33 cellular contexts compared by ENCODE assay signal in genomic region chr14:101273091-101273490, GRCh38.
DNase-seq lines count a peak whose midpoint lies in the region; ATAC-seq, FAIRE-seq and TF ChIP-seq lines count a peak whose summit lies in the region.
"Had no signal": no experiment of that assay in that cellular context is flagged by ENCODE, and none has a peak within 500 bp of the region (broad histone marks: within the 10 kb centered on the region; RNA-seq: fewer than 3 reads in every experiment).

No MANE protein-coding gene starts in this region.

- no peak overlapping the region for H3K56ac ChIP-seq in IMR-90 (ENCODE audit: extremely low read depth, insufficient read depth, low read length)

- no peak overlapping the region for H3K4ac ChIP-seq in IMR-90 (ENCODE audit: low read depth, low read length)

- no peak for TF ChIP-seq EP300 in HepG2 (IDR thresholded peaks at IDR 0.05; ENCODE audit: low read depth in 2 of 2, low read length in 2 of 2)
- TF ChIP-seq EP300 in HepG2 (CRISPR knock-in tag; IDR thresholded peaks at IDR 0.05; ENCODE audit: borderline replicate concordance): no peak
- TF ChIP-seq EP300 in A549 (IDR thresholded peaks at IDR 0.05): no peak
- no peak for TF ChIP-seq EP300 in K562 (IDR thresholded peaks at IDR 0.05; ENCODE audit: low read length)
- no peak for TF ChIP-seq EP300 in upper lobe of left lung (IDR thresholded peaks at IDR 0.05)

- H2AFZ ChIP-seq in HepG2 (ENCODE audit: low read length) (no peak overlapping the region), IMR-90 (replicated peaks; ENCODE audit: low read length, poor library complexity) (no peak overlapping the region), K562 (ENCODE audit: low read depth, low read length) (no peak overlapping the region)

- H2AK5ac ChIP-seq in IMR-90 (ENCODE audit: low read depth, low read length): no peak overlapping the region

- no peak for TF ChIP-seq RAD21 in HepG2 (CRISPR knock-in tag; IDR thresholded peaks at IDR 0.05)
- no peak for TF ChIP-seq RAD21 in A549 (conservative IDR thresholded peaks at IDR 0.05 in 1 of 2, IDR thresholded peaks at IDR 0.05 in 1 of 2)
- no peak for TF ChIP-seq RAD21 in IMR-90 (IDR thresholded peaks at IDR 0.05; ENCODE audit: low read length)
- TF ChIP-seq RAD21 in K562 (CRISPR knock-in tag; conservative IDR thresholded peaks at IDR 0.05 in 1 of 2, IDR thresholded peaks at IDR 0.05 in 1 of 2): no peak

- TF ChIP-seq CTCF in HepG2 (CRISPR knock-in tag; IDR thresholded peaks at IDR 0.05) (no peak), right lobe of liver (IDR thresholded peaks at IDR 0.05) (no peak), A549 (IDR thresholded peaks at IDR 0.05) (no peak), IMR-90 (conservative IDR thresholded peaks at IDR 0.05; ENCODE audit: low read depth, low read length) (no peak), K562 (IDR thresholded peaks at IDR 0.05 in 2 of 3, conservative IDR thresholded peaks at IDR 0.05 in 1 of 3; ENCODE audit: insufficient read depth in 2 of 3, low read depth in 1 of 3, low read length in 3 of 3) (no peak), upper lobe of left lung (IDR thresholded peaks at IDR 0.05) (no peak)

- no peak for FAIRE-seq in HepG2 (lab: Jason Lieb, UNC)
- no peak for FAIRE-seq in A549 (lab: Jason Lieb, UNC)
- FAIRE-seq in K562 (lab: Jason Lieb, UNC): no peak
- FAIRE-seq: D721Med had no signal

- BruUV-seq in HepG2 (replicated peaks; lab: Mats Ljungman, UMichigan): no TSS peak
- no TSS peak for BruUV-seq in IMR-90 (replicated peaks; lab: Mats Ljungman, UMichigan)
- no TSS peak for BruUV-seq in K562 (replicated peaks; lab: Mats Ljungman, UMichigan)

- TF ChIP-seq POLR2A in HepG2 (IDR thresholded peaks at IDR 0.05; ENCODE audit: insufficient read depth in 1 of 2, low read depth in 2 of 2, low read length in 2 of 2): no peak
- no peak for TF ChIP-seq POLR2A in right lobe of liver (IDR thresholded peaks at IDR 0.05)
- TF ChIP-seq POLR2A in A549 (IDR thresholded peaks at IDR 0.05; ENCODE audit: low read length): no peak
- no peak for TF ChIP-seq POLR2A in IMR-90 (IDR thresholded peaks at IDR 0.05; ENCODE audit: low read depth, low read length)
- no peak for TF ChIP-seq POLR2A in K562 (conservative IDR thresholded peaks at IDR 0.05)
- TF ChIP-seq POLR2A in upper lobe of left lung (IDR thresholded peaks at IDR 0.05): no peak

- no peak overlapping the region for H3K14ac ChIP-seq in IMR-90 (replicated peaks; ENCODE audit: low read depth, low read length)

- in situ Hi-C loops in HepG2 (cut with HindIII; ENCODE audit: extremely low pct_ligation_motif_present, low pct_unique_long_range_greater_than_20kb): no loop called here
- in situ Hi-C loops in IMR-90 (cut with MboI; ENCODE audit: low sequenced_read_pairs): no loop called here
- in situ Hi-C loops in K562 (cut with MboI): no loop called here

- dilution Hi-C loops in IMR-90 (cut with HindIII; ENCODE audit: low sequenced_read_pairs, unreplicated experiment): no loop called here

- H3K4me3 ChIP-seq in HepG2 (replicated peaks in 1 of 3; ENCODE audit: insufficient read depth in 1 of 3, low read depth in 2 of 3, low read length in 3 of 3): no peak overlapping the region
- H3K4me3 ChIP-seq in right lobe of liver: no peak overlapping the region
- H3K4me3 ChIP-seq in A549: no peak overlapping the region
- H3K4me3 ChIP-seq in IMR-90 (ENCODE audit: insufficient read depth, low read depth, low read length): no peak overlapping the region
- no peak overlapping the region for H3K4me3 ChIP-seq in K562
- H3K4me3 ChIP-seq in upper lobe of left lung: no peak overlapping the region
- H3K4me3 ChIP-seq: BLaER1; BLaER1 treated with 17β-estradiol and CSF1 and Interleukin-3, amounts not matched to agents 10 nM and 100 nM had no signal

- no peak overlapping the region for H3K18ac ChIP-seq in IMR-90 (ENCODE audit: low read depth, low read length)

- H2BK5ac ChIP-seq in IMR-90 (ENCODE audit: low read depth, low read length, poor library complexity, severe bottlenecking): no peak overlapping the region

- no peaks in the 10 kb centered on the region for H4K20me1 ChIP-seq in HepG2 (ENCODE audit: insufficient read depth, low read length)
- no peaks in the 10 kb centered on the region for H4K20me1 ChIP-seq in IMR-90 (ENCODE audit: insufficient read depth, low read length)
- no peaks in the 10 kb centered on the region for H4K20me1 ChIP-seq in K562 (replicated peaks; ENCODE audit: control insufficient read depth, insufficient read depth, low read length)
- H4K20me1 ChIP-seq: BLaER1; BLaER1 treated with 17β-estradiol and CSF1 and Interleukin-3, amounts not matched to agents 10 nM and 100 nM had no signal

- H3K36me3 ChIP-seq in HepG2 (replicated peaks in 1 of 2; ENCODE audit: control insufficient read depth in 1 of 2, insufficient read depth in 2 of 2, low read length in 2 of 2): no peaks in the 10 kb centered on the region
- no peaks in the 10 kb centered on the region for H3K36me3 ChIP-seq in right lobe of liver
- no peaks in the 10 kb centered on the region for H3K36me3 ChIP-seq in IMR-90 (ENCODE audit: control insufficient read depth, insufficient read depth, low read length)
- no peaks in the 10 kb centered on the region for H3K36me3 ChIP-seq in K562 (ENCODE audit: control insufficient read depth, insufficient read depth, low read length)
- H3K36me3 ChIP-seq in upper lobe of left lung: no peaks in the 10 kb centered on the region
- H3K36me3 ChIP-seq: BE2C; BLaER1; BLaER1 treated with 17β-estradiol and CSF1 and Interleukin-3, amounts not matched to agents 10 nM and 100 nM had no signal

- H3K27ac ChIP-seq in HepG2 (ENCODE audit: extremely low read length, insufficient read depth, low read length) (no peak overlapping the region), right lobe of liver (no peak overlapping the region), A549 (no peak overlapping the region), IMR-90 (ENCODE audit: insufficient read depth, low read length) (no peak overlapping the region), K562 (ENCODE audit: extremely low read depth, low read depth, low read length) (no peak overlapping the region), upper lobe of left lung (no peak overlapping the region)
- H3K27ac ChIP-seq: 22Rv1; BLaER1; BLaER1 treated with 17β-estradiol and CSF1 and Interleukin-3, amounts not matched to agents 10 nM and 100 nM; C4-2B had no signal

- intact Hi-C loops in HepG2 (cut with micrococcal nuclease; ENCODE audit: unreplicated experiment): no loop called here
- intact Hi-C loops in right lobe of liver (cut with DNase I): no loop called here
- intact Hi-C loops in IMR-90 (cut with micrococcal nuclease): no loop called here
- intact Hi-C loops in K562 (cut with micrococcal nuclease): no loop called here

- H3K9me3 ChIP-seq in HepG2 (ENCODE audit: low read length) (no peaks in the 10 kb centered on the region), right lobe of liver (no peaks in the 10 kb centered on the region), A549 (no peaks in the 10 kb centered on the region), IMR-90 (ENCODE audit: control insufficient read depth, insufficient read depth, low read length) (no peaks in the 10 kb centered on the region), K562 (replicated peaks; ENCODE audit: control insufficient read depth, insufficient read depth, low read depth, low read length) (no peaks in the 10 kb centered on the region), upper lobe of left lung (no peaks in the 10 kb centered on the region)
- H3K9me3 ChIP-seq: BE2C, BLaER1, Caco-2 had no signal

- H3K23ac ChIP-seq in IMR-90 (ENCODE audit: low read depth, low read length): no peak overlapping the region

- H3K4me1 ChIP-seq in HepG2 (ENCODE audit: insufficient read depth, low read length) (peaks cover 24% of the 10 kb centered on the region), right lobe of liver (no peaks in the 10 kb centered on the region), A549 (no peaks in the 10 kb centered on the region), IMR-90 (ENCODE audit: control insufficient read depth, insufficient read depth, low read length) (no peaks in the 10 kb centered on the region), K562 (replicated peaks in 1 of 2; ENCODE audit: control insufficient read depth in 2 of 2, insufficient read depth in 2 of 2, low read length in 2 of 2) (no peaks in the 10 kb centered on the region), upper lobe of left lung (no peaks in the 10 kb centered on the region)
- H3K4me1 ChIP-seq: BE2C; BLaER1; BLaER1 treated with 17β-estradiol and CSF1 and Interleukin-3, amounts not matched to agents 10 nM and 100 nM; Caco-2 had no signal

- ATAC-seq in HepG2: no peak
- no peak for ATAC-seq in right lobe of liver
- ATAC-seq in A549: no peak
- ATAC-seq in IMR-90 (ENCODE audit: low read depth): no peak
- ATAC-seq in K562: no peak
- ATAC-seq in GM18517 (IDR thresholded peaks at IDR 0.05; ENCODE audit: unreplicated experiment): no peak
- ATAC-seq in upper lobe of left lung (ENCODE audit: low FRiP score in 2 of 2): no peak
- ATAC-seq: CD8-positive, alpha-beta T cell had no signal

- no peak overlapping the region for H2BK120ac ChIP-seq in IMR-90 (ENCODE audit: low read depth, low read length)

- CTCF ChIA-PET in HepG2 (lab: Yijun Ruan, JAX; ENCODE audit: low intra/inter-chr PET ratio, low total read pairs) (no interaction called here), A549 (lab: Yijun Ruan, JAX) (no interaction called here), IMR-90 (lab: Yijun Ruan, JAX) (no interaction called here), K562 (lab: Yijun Ruan, JAX; ENCODE audit: low intra/inter-chr PET ratio) (no interaction called here)

- H3K27me3 ChIP-seq in HepG2 (ENCODE audit: control insufficient read depth in 1 of 2, insufficient read depth in 2 of 2, low read length in 2 of 2): no peaks in the 10 kb centered on the region
- no peaks in the 10 kb centered on the region for H3K27me3 ChIP-seq in right lobe of liver
- H3K27me3 ChIP-seq in IMR-90 (ENCODE audit: control insufficient read depth, insufficient read depth, low read length): no peaks in the 10 kb centered on the region
- H3K27me3 ChIP-seq in K562 (ENCODE audit: control insufficient read depth in 2 of 2, insufficient read depth in 2 of 2, low read length in 2 of 2): no peaks in the 10 kb centered on the region
- no peaks in the 10 kb centered on the region for H3K27me3 ChIP-seq in upper lobe of left lung
- H3K27me3 ChIP-seq: BLaER1; BLaER1 treated with 17β-estradiol and CSF1 and Interleukin-3, amounts not matched to agents 10 nM and 100 nM had no signal

- no peaks in the 10 kb centered on the region for H3K79me2 ChIP-seq in HepG2 (ENCODE audit: insufficient read depth, low read length)
- H3K79me2 ChIP-seq in K562 (ENCODE audit: control insufficient read depth, insufficient read depth, low read length): no peaks in the 10 kb centered on the region

- POLR2A ChIA-PET in HepG2 (lab: Yijun Ruan, JAX): no interaction called here
- POLR2A ChIA-PET in A549 (lab: Yijun Ruan, JAX): no interaction called here
- POLR2A ChIA-PET in IMR-90 (lab: Charles Lee; ENCODE audit: unreplicated experiment): no interaction called here
- POLR2A ChIA-PET in K562 (lab: Yijun Ruan, JAX): no interaction called here

- H4K91ac ChIP-seq in IMR-90 (ENCODE audit: insufficient read depth, low read depth, low read length): no peak overlapping the region

- no peak overlapping the region for H2BK15ac ChIP-seq in IMR-90 (ENCODE audit: low read depth, low read length)

- H2BK20ac ChIP-seq in IMR-90 (ENCODE audit: low read depth, low read length): no peak overlapping the region

- no peak overlapping the region for H2AK9ac ChIP-seq in IMR-90 (replicated peaks; ENCODE audit: low read depth, low read length, poor library complexity)

- no peak overlapping the region for H4K8ac ChIP-seq in IMR-90 (ENCODE audit: low read depth in 2 of 2, low read length in 2 of 2)

- H3K9me1 ChIP-seq in IMR-90 (ENCODE audit: insufficient read depth, low read length): no peaks in the 10 kb centered on the region
- no peaks in the 10 kb centered on the region for H3K9me1 ChIP-seq in K562 (ENCODE audit: control insufficient read depth, insufficient read depth, low read length)

- H3K4me2 ChIP-seq in HepG2 (ENCODE audit: low read depth, low read length) (no peak overlapping the region), A549 (no peak overlapping the region), IMR-90 (ENCODE audit: low read depth, low read length) (no peak overlapping the region), K562 (ENCODE audit: insufficient read depth, low read length) (no peak overlapping the region)
- H3K4me2 ChIP-seq: BLaER1; BLaER1 treated with 17β-estradiol and CSF1 and Interleukin-3, amounts not matched to agents 10 nM and 100 nM had no signal

- no peaks in the 10 kb centered on the region for H3K79me1 ChIP-seq in IMR-90 (ENCODE audit: low read depth in 1 of 2, low read length in 2 of 2)

- no peak overlapping the region for H4K5ac ChIP-seq in IMR-90 (ENCODE audit: low read depth, low read length)

- H3K9ac ChIP-seq in HepG2 (ENCODE audit: insufficient read depth, low read depth, low read length) (no peak overlapping the region), IMR-90 (ENCODE audit: low read depth, low read length) (no peak overlapping the region), K562 (ENCODE audit: insufficient read depth in 1 of 2, low read depth in 2 of 2, low read length in 2 of 2) (no peak overlapping the region)
- H3K9ac ChIP-seq: BLaER1; BLaER1 treated with 17β-estradiol and CSF1 and Interleukin-3, amounts not matched to agents 10 nM and 100 nM had no signal

- no peak for DNase-seq in HepG2 (ENCODE audit: low spot score)
- no peak for DNase-seq in right lobe of liver
- DNase-seq in A549 (ENCODE audit: low read depth in 1 of 2, low spot score in 1 of 2): no peak
- no peak for DNase-seq in IMR-90
- no peak for DNase-seq in K562 (ENCODE audit: extremely low read depth in 1 of 4, low spot score in 3 of 4)
- DNase-seq in upper lobe of left lung: no peak
- no peak for DNase-seq in GDM1 (lab: John Stamatoyannopoulos, UW)
- DNase-seq: 8988T; ACHN; AML-193; BE2C; C1 segment of cervical spinal cord; Caco-2; Calu3; CD4-positive, alpha-beta memory T cell; CD4-positive, alpha-beta T cell; CD4-positive, CD25-positive, alpha-beta regulatory T cell; CD8-positive, alpha-beta memory T cell; CD8-positive, alpha-beta T cell; COR-L47; DMS 273 treated with DMSO at 0.1 percent for 48 hours; DMS153; DMS53; DMS79; DMS79 treated with DMSO at 0.1 percent for 48 hours; DND-41; EL had no signal

Comparison
In these comparisons a context has a peak if more than half of its experiments do, and no peak if none do; other contexts are left out.
1. Of the 241 proteins assayed by ChIP-seq in both HepG2 and K562: peak only in HepG2: MAFF and MAFK; only in K562: none; in both: none; in neither: 239.